Comparison of ENCODE assay signal across 22 cellular contexts in genomic region chr14:88242426-88242825, GRCh38.
"Had no signal": no experiment of that assay in that cellular context is flagged by ENCODE, and none has a peak within 500 bp of the region (broad histone marks: within the 10 kb centered on the region; RNA-seq: fewer than 3 reads in every experiment).

No MANE protein-coding gene starts in this region.

- H3K9me3 Mint-ChIP-seq: activated CD8-positive, alpha-beta T cell treated with anti-CD3 and anti-CD28 coated beads for 36 hours; activated naive CD4-positive, alpha-beta T cell treated with anti-CD3 and anti-CD28 coated beads, Interleukin-2, amount 50 U/mL, for 24 hours; activated T-helper 1 cell treated with anti-CD3 and anti-CD28 coated beads, Interleukin-12 subunit alpha, Interleukin-12 subunit beta, Interleukin-2, Interleukin-4 antibody, amounts not matched to agents 30 ng/mL and 10 ng/mL and 1 ng/mL, durations not matched to agents 14 hours and 24 hours and 36 hours had no signal

- H3K4me1 Mint-ChIP-seq: activated CD4-positive, alpha-beta T cell treated with anti-CD3 and anti-CD28 coated beads for 36 hours; activated naive CD4-positive, alpha-beta T cell treated with anti-CD3 and anti-CD28 coated beads, Interleukin-2, amount 50 U/mL, for 24 hours had no signal

- DNase-seq: activated CD4-positive, alpha-beta T cell treated with anti-CD3 and anti-CD28 coated beads for 36 hours; activated CD8-positive, alpha-beta memory T cell treated with anti-CD3 and anti-CD28 coated beads, Interleukin-2, amount 50 U/mL, for 48 hours; activated CD8-positive, alpha-beta T cell treated with anti-CD3 and anti-CD28 coated beads for 36 hours; activated effector memory CD4-positive, alpha-beta T cell treated with Interleukin-2 at 50 U/mL for 16 hours; activated naive CD4-positive, alpha-beta T cell; activated T-cell treated with anti-CD3 and anti-CD28 coated beads, Interleukin-2, amount 50 U/mL, for 1 hour; body of pancreas; central memory CD4-positive, alpha-beta T cell; NCI-H1092; NCI-H2081; NCI-H226; NCI-H774; NK-92 treated with Interleukin-12 subunit alpha and Interleukin-12 subunit beta, amount 100 ng/mL, for 24 hours; OCI-M1; RPMI8226; SK-N-SH; T-helper 1 cell; WERI-Rb-1 had no signal

- H3K27ac Mint-ChIP-seq: activated CD4-positive, alpha-beta T cell treated with anti-CD3 and anti-CD28 coated beads for 36 hours; activated CD8-positive, alpha-beta T cell treated with anti-CD3 and anti-CD28 coated beads for 36 hours; activated naive CD4-positive, alpha-beta T cell treated with anti-CD3 and anti-CD28 coated beads, Interleukin-2, amount 50 U/mL, for 24 hours; activated T-helper 1 cell treated with anti-CD3 and anti-CD28 coated beads, Interleukin-12 subunit alpha, Interleukin-12 subunit beta, Interleukin-2, Interleukin-4 antibody, amounts not matched to agents 30 ng/mL and 10 ng/mL and 1 ng/mL, durations not matched to agents 14 hours and 24 hours and 36 hours had no signal

- ATAC-seq: activated CD4-positive, alpha-beta T cell treated with anti-CD3 and anti-CD28 coated beads for 36 hours; activated CD8-positive, alpha-beta T cell treated with anti-CD3 and anti-CD28 coated beads for 36 hours; body of pancreas; Panc1; Right ventricle myocardium inferior had no signal

- H3K36me3 Mint-ChIP-seq: activated naive CD4-positive, alpha-beta T cell treated with anti-CD3 and anti-CD28 coated beads, Interleukin-2, amount 50 U/mL, for 24 hours had no signal

- H3K4me3 Mint-ChIP-seq: activated CD4-positive, alpha-beta T cell treated with anti-CD3 and anti-CD28 coated beads for 36 hours; activated CD8-positive, alpha-beta T cell treated with anti-CD3 and anti-CD28 coated beads for 36 hours; activated naive CD4-positive, alpha-beta T cell treated with anti-CD3 and anti-CD28 coated beads, Interleukin-2, amount 50 U/mL, for 24 hours; activated T-helper 1 cell treated with anti-CD3 and anti-CD28 coated beads, Interleukin-12 subunit alpha, Interleukin-12 subunit beta, Interleukin-2, Interleukin-4 antibody, amounts not matched to agents 30 ng/mL and 10 ng/mL and 1 ng/mL, durations not matched to agents 14 hours and 24 hours and 36 hours had no signal
